Comparison of ENCODE assay signal across 39 cellular contexts in genomic region chr5:160207061-160207460, GRCh38. TPM values are rescaled to one million over a fixed set of nuclear protein-coding genes. Genes with fewer than 3 reads are reported as not detected.
"Had no signal": no experiment of that assay in that cellular context is flagged by ENCODE, and none has a peak within 500 bp of the region (broad histone marks: within the 10 kb centered on the region; RNA-seq: fewer than 3 reads in every experiment).

No MANE protein-coding gene starts in this region.

- FAIRE-seq: astrocyte, TTC549 had no signal

- H3K27ac ChIP-seq: adrenal gland, body of pancreas, brain microvascular endothelial cell, breast epithelium, WERI-Rb-1 had no signal

- H3K4me3 ChIP-seq: adrenal gland, body of pancreas, breast epithelium had no signal

- H3K4me1 ChIP-seq: breast epithelium had no signal

- ATAC-seq: activated CD8-positive, alpha-beta T cell treated with anti-CD3 and anti-CD28 coated beads for 36 hours; activated naive CD4-positive, alpha-beta T cell treated with anti-CD3 and anti-CD28 coated beads, Interleukin-2, amount 50 U/mL, for 72 hours; activated T-cell treated with anti-CD3 and anti-CD28 coated beads, Interleukin-2, amount 50 U/mL, for 4 hours; activated T-cell treated with anti-CD3 and anti-CD28 coated beads, Interleukin-2, amount 50 U/mL, for 72 hours; activated T-helper 17 cell treated with anti-CD3 and anti-CD28 coated beads, Interleukin-2, amount 50 U/mL, for 72 hours; body of pancreas; T-helper 17 cell had no signal

- H3K27me3 ChIP-seq: adrenal gland, body of pancreas, brain microvascular endothelial cell, breast epithelium had no signal

- H3K36me3 ChIP-seq: adrenal gland, brain microvascular endothelial cell, breast epithelium, WERI-Rb-1 had no signal

- H3K9me3 ChIP-seq: adrenal gland, body of pancreas, breast epithelium had no signal

- DNase-seq: activated B cell treated with CpG ODN at 0.5 μM for 24 hours; activated CD4-positive, alpha-beta memory T cell treated with anti-CD3 and anti-CD28 coated beads for 36 hours; activated CD4-positive, alpha-beta T cell treated with anti-CD3 and anti-CD28 coated beads for 4 hours; activated CD4-positive, alpha-beta T cell treated with anti-CD3 and anti-CD28 coated beads, Interleukin-2, amount 10 ng/mL, durations not matched to agents 24 days and 14 days; activated CD4-positive, alpha-beta T cell treated with anti-CD3 and anti-CD28 coated beads, Interleukin-2, amount 50 U/mL, for 1 hour; activated CD4-positive, alpha-beta T cell treated with anti-CD3 and anti-CD28 coated beads, Interleukin-2, amount 50 U/mL, for 4 hours; activated CD4-positive, CD25-positive, alpha-beta regulatory T cell treated with anti-CD3 and anti-CD28 coated beads, Interleukin-2, amount 50 U/mL, for 72 hours; activated CD8-positive, alpha-beta memory T cell treated with anti-CD3 and anti-CD28 coated beads, Interleukin-2, amount 50 U/mL, for 4 hours; activated CD8-positive, alpha-beta T cell treated with anti-CD3 and anti-CD28 coated beads for 36 hours; activated effector memory CD4-positive, alpha-beta T cell treated with anti-CD3 and anti-CD28 coated beads, Interleukin-2, amount 50 U/mL, for 16 hours; activated gamma-delta T cell treated with Interleukin-2 at 50 U/mL for 16 hours; activated naive CD4-positive, alpha-beta T cell; activated naive CD4-positive, alpha-beta T cell treated with anti-CD3 and anti-CD28 coated beads for 36 hours; activated naive CD4-positive, alpha-beta T cell treated with anti-CD3 and anti-CD28 coated beads, Interleukin-2, amount 50 U/mL, for 16 hours; activated naive CD8-positive, alpha-beta T cell treated with anti-CD3 and anti-CD28 coated beads for 36 hours; activated T-cell treated with anti-CD3 and anti-CD28 coated beads for 4 hours; activated T-cell treated with anti-CD3 and anti-CD28 coated beads, Interleukin-2, amount 50 U/mL, for 1 hour; activated T-cell treated with anti-CD3 and anti-CD28 coated beads, Interleukin-2, amount 50 U/mL, for 4 hours; activated T-cell treated with anti-CD3 and anti-CD28 coated beads, Interleukin-2, amount 50 U/mL, for 72 hours; adrenal gland; amniotic stem cell; aorta; body of pancreas; brain microvascular endothelial cell; central memory CD4-positive, alpha-beta T cell; T-helper 17 cell; T-helper 9 cell; WERI-Rb-1 had no signal

RNA-seq across cellular contexts. Expression of gene FABP6, which starts 22.2 kb away (rescaled TPM):
- total RNA-seq: activated B cell treated with CpG ODN at 0.5 μM for 24 hours; activated CD4-positive, alpha-beta memory T cell treated with anti-CD3 and anti-CD28 coated beads for 36 hours; activated CD4-positive, alpha-beta T cell treated with anti-CD3 and anti-CD28 coated beads, Interleukin-2, amount 10 ng/mL, durations not matched to agents 24 days and 14 days; activated CD8-positive, alpha-beta memory T cell treated with anti-CD3 and anti-CD28 coated beads for 36 hours; activated CD8-positive, alpha-beta T cell treated with anti-CD3 and anti-CD28 coated beads for 36 hours; activated naive CD4-positive, alpha-beta T cell treated with anti-CD3 and anti-CD28 coated beads for 36 hours; activated naive CD4-positive, alpha-beta T cell treated with anti-CD3 and anti-CD28 coated beads, Interleukin-2, amount 50 U/mL, for 72 hours; activated naive CD8-positive, alpha-beta T cell treated with anti-CD3 and anti-CD28 coated beads for 36 hours; activated T-cell treated with anti-CD3 and anti-CD28 coated beads, Interleukin-2, amount 50 U/mL, for 4 hours; activated T-cell treated with anti-CD3 and anti-CD28 coated beads, Interleukin-2, amount 50 U/mL, for 72 hours; activated T-helper 1 cell treated with anti-CD3 and anti-CD28 coated beads, Interleukin-12 subunit alpha, Interleukin-12 subunit beta, Interleukin-2, Interleukin-4 antibody, amounts not matched to agents 30 ng/mL and 10 ng/mL and 1 ng/mL, durations not matched to agents 14 hours and 24 hours and 36 hours; aorta; astrocyte; body of pancreas; breast epithelium; cardiac septum; cerebellum; T-helper 1 cell treated with Interleukin-12 subunit alpha and Interleukin-12 subunit beta and Interleukin-4 antibody, amounts not matched to agents 30 ng/mL and 1 ng/mL, for 36 hours; T-helper 17 cell; T-helper 2 cell treated with Interferon-gamma antibody and Interleukin-4, amounts not matched to agents 100 ng/mL and 5 ng/mL, for 36 hours had no signal
- polyA plus RNA-seq: aorta had no signal
